In the genomic region with DNA sequence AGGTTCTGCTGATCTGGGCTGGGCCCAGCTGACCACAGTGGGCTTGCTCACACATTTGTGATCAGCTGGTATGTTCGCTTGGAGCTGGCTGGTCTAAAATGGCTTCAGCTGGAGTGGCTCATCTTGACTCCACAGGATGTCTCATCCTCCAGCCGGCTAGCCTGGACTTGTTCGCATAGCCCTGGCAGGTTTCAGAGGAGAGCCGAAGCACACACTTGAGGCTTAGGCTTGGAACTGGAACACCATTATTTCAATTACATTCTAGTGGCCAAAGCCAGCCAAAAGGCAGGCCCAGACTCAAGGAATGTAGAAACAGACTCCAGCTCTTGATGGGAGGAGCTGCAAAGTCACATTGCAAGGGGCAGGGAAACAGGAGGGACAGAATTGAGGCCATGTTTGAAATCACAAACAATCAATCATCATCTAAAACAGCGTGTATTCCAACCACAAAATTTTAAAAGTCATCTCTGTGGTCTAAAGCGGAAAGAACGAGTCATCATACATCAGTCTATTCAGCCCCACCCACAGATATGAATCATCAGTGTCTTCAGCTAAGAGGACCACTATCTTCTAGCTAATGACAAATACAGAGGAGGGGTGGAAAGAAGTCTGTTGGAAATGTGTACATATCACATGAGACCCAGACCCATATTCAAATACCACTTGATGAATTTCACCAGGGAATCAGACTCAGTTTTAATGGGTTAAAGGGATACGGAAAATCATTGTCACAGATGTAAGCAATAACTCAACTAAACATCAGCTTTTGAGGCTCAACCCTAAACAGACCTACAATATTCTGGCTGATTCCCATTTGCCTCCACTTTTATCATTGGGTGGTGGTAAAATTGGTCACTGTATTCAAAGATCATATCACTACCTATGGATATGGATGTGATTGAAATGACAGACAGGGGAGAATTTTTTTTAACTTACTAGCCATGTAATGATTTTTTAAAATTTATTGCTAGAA, we compare ENCODE assay signal across 8 cellular contexts.
DNase-seq lines count a peak whose midpoint lies in the region; ATAC-seq and TF ChIP-seq lines count a peak whose summit lies in the region.

No MANE protein-coding gene starts in this region.

- H3K27ac Mint-ChIP-seq in activated naive CD8-positive, alpha-beta T cell treated with anti-CD3 and anti-CD28 coated beads, Interleukin-2, amount 50 U/mL, for 24 hours: peak overlapping the region; percentile 92

- H3K36me3 Mint-ChIP-seq in activated naive CD8-positive, alpha-beta T cell treated with anti-CD3 and anti-CD28 coated beads, Interleukin-2, amount 50 U/mL, for 24 hours (ENCODE audit: low read depth): peaks cover 5% of the 10 kb centered on the region

- H3K9me3 ChIP-seq in right atrium auricular region (no peaks in the 10 kb centered on the region), mucosa of descending colon (no peaks in the 10 kb centered on the region)

- H3K27me3 ChIP-seq in right atrium auricular region: no peaks in the 10 kb centered on the region

- H3K36me3 ChIP-seq in right atrium auricular region (no peaks in the 10 kb centered on the region), mucosa of descending colon (ENCODE audit: low read depth) (no peaks in the 10 kb centered on the region)

- H3K27me3 Mint-ChIP-seq in activated naive CD8-positive, alpha-beta T cell treated with anti-CD3 and anti-CD28 coated beads, Interleukin-2, amount 50 U/mL, for 24 hours: peaks cover 2% of the 10 kb centered on the region

- peak overlapping the region; percentile 61 for H3K4me3 Mint-ChIP-seq in activated naive CD8-positive, alpha-beta T cell treated with anti-CD3 and anti-CD28 coated beads, Interleukin-2, amount 50 U/mL, for 24 hours

- DNase-seq in right atrium auricular region (ENCODE audit: low spot score): no peak
- no peak for DNase-seq in Right ventricle myocardium superior
- DNase-seq in SW 1271 (lab: John Stamatoyannopoulos, UW): peak; percentile 89 to 99
- DNase-seq in activated naive CD8-positive, alpha-beta T cell treated with anti-CD3 and anti-CD28 coated beads, Interleukin-2, amount 50 U/mL, for 24 hours: peak; percentile 47
- DNase-seq in mucosa of descending colon: peak in 1 of 3 donors; percentile 7
- DNase-seq in stromal cell of bone marrow (ENCODE audit: low read depth): peak; percentile 98
- DNase-seq in NCI-H524 (lab: John Stamatoyannopoulos, UW): no peak

- no peaks in the 10 kb centered on the region for H3K9me3 Mint-ChIP-seq in activated naive CD8-positive, alpha-beta T cell treated with anti-CD3 and anti-CD28 coated beads, Interleukin-2, amount 50 U/mL, for 24 hours

- H3K27ac ChIP-seq in right atrium auricular region: peak overlapping the region; percentile 71 to 79

- H3K4me1 ChIP-seq in right atrium auricular region: peaks cover 0 to 37% of the 10 kb centered on the region in 2 donors
- no peaks in the 10 kb centered on the region for H3K4me1 ChIP-seq in mucosa of descending colon (ENCODE audit: low read depth)

- intact Hi-C loops in Right ventricle myocardium superior (cut with DNase I) (no loop called here), mucosa of descending colon (cut with DNase I, micrococcal nuclease) (no loop called here)

- H3K4me1 Mint-ChIP-seq in activated naive CD8-positive, alpha-beta T cell treated with anti-CD3 and anti-CD28 coated beads, Interleukin-2, amount 50 U/mL, for 24 hours: peaks cover 66% of the 10 kb centered on the region

- TF ChIP-seq CTCF in right atrium auricular region (IDR thresholded peaks at IDR 0.05): no peak
- no peak for TF ChIP-seq CTCF in mucosa of descending colon (IDR thresholded peaks at IDR 0.05)

- H3K4me3 ChIP-seq in right atrium auricular region (no peak overlapping the region), mucosa of descending colon (no peak overlapping the region)

- ATAC-seq in Right ventricle myocardium superior (ENCODE audit: poor library complexity) (no peak), HG03135 (IDR thresholded peaks at IDR 0.05; ENCODE audit: unreplicated experiment) (peak; percentile 88), mucosa of descending colon (peak; percentile 86)
- ATAC-seq in activated naive CD8-positive, alpha-beta T cell treated with anti-CD3 and anti-CD28 coated beads, Interleukin-2, amount 50 U/mL, for 24 hours: peak; percentile 81

Comparison
In these comparisons a context has a peak if more than half of its experiments do, and no peak if none do; other contexts are left out.
1. DNase-seq: peak in SW 1271 (2 of 2), activated naive CD8-positive, alpha-beta T cell treated with anti-CD3 and anti-CD28 coated beads, Interleukin-2, amount 50 U/mL, for 24 hours (single experiment) and stromal cell of bone marrow (single experiment); none in right atrium auricular region (single experiment), Right ventricle myocardium superior (single experiment) and NCI-H524 (0 of 2).